16 cellular contexts compared by ENCODE assay signal in genomic region chr11:57306941-57307598, GRCh38. TPM values are rescaled to one million over a fixed set of nuclear protein-coding genes. Genes with fewer than 3 reads are reported as not detected.
DNase-seq lines count a peak whose midpoint lies in the region; ATAC-seq, FAIRE-seq and TF ChIP-seq lines count a peak whose summit lies in the region.
"Had no signal": no experiment of that assay in that cellular context is flagged by ENCODE, and none has a peak within 500 bp of the region (broad histone marks: within the 10 kb centered on the region; RNA-seq: fewer than 3 reads in every experiment).

No MANE protein-coding gene starts in this region.

- in situ Hi-C loops in HepG2 (cut with HindIII; ENCODE audit: extremely low pct_ligation_motif_present, low pct_unique_long_range_greater_than_20kb), result no loop called here

- no peak for TF ChIP-seq CTCF in HFFc6 (IDR thresholded peaks at IDR 0.05)
- no peak for TF ChIP-seq CTCF in astrocyte (IDR thresholded peaks at IDR 0.05; ENCODE audit: insufficient read depth, low read depth, low read length)
- TF ChIP-seq CTCF in HepG2 (CRISPR knock-in tag; IDR thresholded peaks at IDR 0.05), result no peak
- TF ChIP-seq CTCF in smooth muscle cell (IDR thresholded peaks at IDR 0.05; ENCODE audit: borderline replicate concordance, insufficient read depth, poor library complexity, severe bottlenecking), result no peak
- no peak for TF ChIP-seq CTCF in upper lobe of left lung (IDR thresholded peaks at IDR 0.05)

- peaks cover 6% of the 10 kb centered on the region for H3F3A ChIP-seq in smooth muscle cell (ENCODE audit: low read depth)

- H3K27me3 Mint-ChIP-seq in HFFc6 (ENCODE audit: insufficient read depth) (peaks cover 4% of the 10 kb centered on the region), astrocyte (ENCODE audit: low read depth, unreplicated experiment) (no peaks in the 10 kb centered on the region)

- H3K4me1 ChIP-seq in astrocyte (ENCODE audit: insufficient read depth, low read length) (peaks cover 50% of the 10 kb centered on the region), HepG2 (ENCODE audit: insufficient read depth, low read length) (peaks cover 80% of the 10 kb centered on the region), smooth muscle cell (ENCODE audit: low read depth) (peaks cover 13% of the 10 kb centered on the region), upper lobe of left lung (peaks cover 68 to 88% (median 83%) of the 10 kb centered on the region in 4 donors)
- H3K4me1 ChIP-seq: BE2C had no signal

- no peak for TF ChIP-seq POLR2A in HepG2 (IDR thresholded peaks at IDR 0.05; ENCODE audit: insufficient read depth in 1 of 2, low read depth in 2 of 2, low read length in 2 of 2)
- no peak for TF ChIP-seq POLR2A in upper lobe of left lung (IDR thresholded peaks at IDR 0.05)

- CTCF ChIA-PET in HepG2 (lab: Yijun Ruan, JAX; ENCODE audit: low intra/inter-chr PET ratio, low total read pairs), result no interaction called here

- H3K9me3 ChIP-seq in astrocyte (ENCODE audit: insufficient read depth, low read depth, low read length), result no peaks in the 10 kb centered on the region
- H3K9me3 ChIP-seq in HepG2 (ENCODE audit: low read length), result no peaks in the 10 kb centered on the region
- H3K9me3 ChIP-seq in smooth muscle cell (replicated peaks; ENCODE audit: low read depth), result no peaks in the 10 kb centered on the region
- no peaks in the 10 kb centered on the region for H3K9me3 ChIP-seq in upper lobe of left lung
- H3K9me3 ChIP-seq: BE2C had no signal

- H3K4me2 ChIP-seq in astrocyte (ENCODE audit: low read length), result peak overlapping the region; percentile 65
- peak overlapping the region; percentile 59 for H3K4me2 ChIP-seq in HepG2 (ENCODE audit: low read depth, low read length)
- peak overlapping the region; percentile 30 for H3K4me2 ChIP-seq in smooth muscle cell

- H3K36me3 Mint-ChIP-seq in HFFc6 (ENCODE audit: low read depth) (peaks cover 46% of the 10 kb centered on the region), astrocyte (ENCODE audit: low read depth, unreplicated experiment) (peaks cover 36% of the 10 kb centered on the region)

- no peak overlapping the region for H2AFZ ChIP-seq in astrocyte (ENCODE audit: low read depth, low read length)
- no peak overlapping the region for H2AFZ ChIP-seq in HepG2 (ENCODE audit: low read length)
- no peak overlapping the region for H2AFZ ChIP-seq in smooth muscle cell (ENCODE audit: low read depth)

- peak overlapping the region; percentile 3; the same call in 1 of the 2 replicates for H3K27ac Mint-ChIP-seq in HFFc6
- H3K27ac Mint-ChIP-seq in astrocyte (ENCODE audit: unreplicated experiment), result no peak overlapping the region

- no TSS peak for BruUV-seq in HepG2 (replicated peaks; lab: Mats Ljungman, UMichigan)

- DNase-seq in HFFc6, result no peak
- no peak for DNase-seq in astrocyte (ENCODE audit: low read depth)
- DNase-seq in HepG2 (ENCODE audit: low spot score), result no peak
- no peak for DNase-seq in smooth muscle cell (lab: John Stamatoyannopoulos, UW; ENCODE audit: unreplicated experiment)
- no peak for DNase-seq in HTR-8/SVneo (ENCODE audit: insufficient read length, low spot score)
- DNase-seq in kidney tubule cell (ENCODE audit: low spot score), result no peak
- no peak for DNase-seq in upper lobe of left lung
- no peak for DNase-seq in NCI-H1417 treated with DMSO at 0.1 percent for 48 hours (lab: John Stamatoyannopoulos, UW)
- DNase-seq: activated CD4-positive, alpha-beta T cell treated with anti-CD3 and anti-CD28 coated beads for 1 hour; activated T-cell treated with anti-CD3 and anti-CD28 coated beads for 4 hours; BE2C; NCI-H1092 treated with DMSO at 0.1 percent for 48 hours had no signal

- TF ChIP-seq RAD21 in HepG2 (CRISPR knock-in tag; IDR thresholded peaks at IDR 0.05), result no peak

- FAIRE-seq in astrocyte (lab: Jason Lieb, UNC), result no peak
- no peak for FAIRE-seq in HepG2 (lab: Jason Lieb, UNC)
- FAIRE-seq in HTR-8/SVneo (lab: Jason Lieb, UNC), result no peak

- H3K4me3 ChIP-seq in astrocyte (ENCODE audit: insufficient read depth, low read depth, low read length) (no peak overlapping the region), HepG2 (replicated peaks in 1 of 3; ENCODE audit: insufficient read depth in 1 of 3, low read depth in 2 of 3, low read length in 3 of 3) (peak overlapping the region in 1 of 3 experiments; percentile 26; a peak in 1 of 6 replicates), smooth muscle cell (no peak overlapping the region), upper lobe of left lung (peak overlapping the region in 1 of 4 donors; percentile 19)
- H3K4me3 ChIP-seq: lung had no signal

- peak overlapping the region; percentile 12 for H3K9ac ChIP-seq in astrocyte (ENCODE audit: low read length)
- H3K9ac ChIP-seq in HepG2 (ENCODE audit: insufficient read depth, low read depth, low read length), result no peak overlapping the region
- no peak overlapping the region for H3K9ac ChIP-seq in smooth muscle cell (ENCODE audit: low read depth)

- H3K79me2 ChIP-seq in astrocyte (ENCODE audit: insufficient read depth, low read length), result peaks cover 84% of the 10 kb centered on the region
- H3K79me2 ChIP-seq in HepG2 (ENCODE audit: insufficient read depth, low read length), result peaks cover 6% of the 10 kb centered on the region
- peaks cover 58% of the 10 kb centered on the region for H3K79me2 ChIP-seq in smooth muscle cell (ENCODE audit: low read depth)

- H3K4me3 Mint-ChIP-seq in HFFc6 (peak overlapping the region; percentile 35), astrocyte (ENCODE audit: unreplicated experiment) (no peak overlapping the region)

- no peak for TF ChIP-seq EP300 in HepG2 (IDR thresholded peaks at IDR 0.05; ENCODE audit: low read depth in 2 of 2, low read length in 2 of 2)
- no peak for TF ChIP-seq EP300 in HepG2 (CRISPR knock-in tag; IDR thresholded peaks at IDR 0.05; ENCODE audit: borderline replicate concordance)
- TF ChIP-seq EP300 in upper lobe of left lung (IDR thresholded peaks at IDR 0.05), result no peak

- H4K20me1 ChIP-seq in astrocyte (ENCODE audit: insufficient read depth, low read length) (peaks cover 85% of the 10 kb centered on the region), HepG2 (ENCODE audit: insufficient read depth, low read length) (no peaks in the 10 kb centered on the region), smooth muscle cell (ENCODE audit: low read depth) (peaks cover 92% of the 10 kb centered on the region)

- no peaks in the 10 kb centered on the region for H3K9me3 Mint-ChIP-seq in HFFc6
- no peaks in the 10 kb centered on the region for H3K9me3 Mint-ChIP-seq in astrocyte (ENCODE audit: unreplicated experiment)
- H3K9me3 Mint-ChIP-seq: activated naive CD4-positive, alpha-beta T cell treated with anti-CD3 and anti-CD28 coated beads, Interleukin-2, amount 50 U/mL, for 72 hours had no signal

- POLR2A ChIA-PET in HepG2 (lab: Yijun Ruan, JAX), result interaction anchor here (2.8 kb wide), 1 partner anchor 15 kb away, joined by 11 read pairs; no protein-coding TSS in a partner anchor

- H3K4me1 Mint-ChIP-seq in HFFc6 (ENCODE audit: low read depth), result peaks cover 78% of the 10 kb centered on the region
- H3K4me1 Mint-ChIP-seq in astrocyte (ENCODE audit: low read depth, unreplicated experiment), result peaks cover 56% of the 10 kb centered on the region

- intact Hi-C loops in HepG2 (cut with micrococcal nuclease; ENCODE audit: unreplicated experiment), result no loop called here

- H3K27me3 ChIP-seq in astrocyte (ENCODE audit: insufficient read depth, low read length) (no peaks in the 10 kb centered on the region), HepG2 (ENCODE audit: control insufficient read depth in 1 of 2, insufficient read depth in 2 of 2, low read length in 2 of 2) (no peaks in the 10 kb centered on the region), smooth muscle cell (ENCODE audit: low read depth) (no peaks in the 10 kb centered on the region), upper lobe of left lung (no peaks in the 10 kb centered on the region)
- H3K27me3 ChIP-seq: BE2C had no signal

- WGBS in HepG2 (ENCODE audit: low lambda C conversion rate), result 62% methylated on average over 9 of the region's 9 CpGs
- WGBS in smooth muscle cell (ENCODE audit: low lambda C conversion rate), result 81% methylated on average over 9 of the region's 9 CpGs
- 54 to 61% methylated on average over 9 of the region's 9 CpGs for WGBS in upper lobe of left lung, 2 donors

- H3K27ac ChIP-seq in astrocyte (ENCODE audit: low read depth, low read length), result no peak overlapping the region
- no peak overlapping the region for H3K27ac ChIP-seq in HepG2 (ENCODE audit: extremely low read length, insufficient read depth, low read length)
- no peak overlapping the region for H3K27ac ChIP-seq in smooth muscle cell (ENCODE audit: low read depth)
- H3K27ac ChIP-seq in upper lobe of left lung, result peak overlapping the region in 2 of 4 donors; percentile 14 to 42

- no peak for ATAC-seq in HepG2
- ATAC-seq in upper lobe of left lung (ENCODE audit: low FRiP score in 2 of 2), result no peak
- ATAC-seq: activated naive CD4-positive, alpha-beta T cell treated with anti-CD3 and anti-CD28 coated beads, Interleukin-2, amount 50 U/mL, for 72 hours had no signal

- peaks cover 22% of the 10 kb centered on the region for H3K36me3 ChIP-seq in astrocyte (ENCODE audit: insufficient read depth, low read length)
- peaks cover 7 to 18% of the 10 kb centered on the region in 2 experiments; a peak in 4 of 5 replicates for H3K36me3 ChIP-seq in HepG2 (replicated peaks in 1 of 2; ENCODE audit: control insufficient read depth in 1 of 2, insufficient read depth in 2 of 2, low read length in 2 of 2)
- no peaks in the 10 kb centered on the region for H3K36me3 ChIP-seq in smooth muscle cell (ENCODE audit: low read depth)
- peaks cover 2 to 61% (median 27%) of the 10 kb centered on the region in 4 donors for H3K36me3 ChIP-seq in upper lobe of left lung

RNA-seq across cellular contexts. Expression of gene TNKS1BP1, which starts 17.7 kb away (rescaled TPM):
- 100 to 1,000 TPM; 118 to 134 (median 123) TPM for total RNA-seq in HFFc6 (2021; fragmentation: NEBNext Ultra II Directional; extraction: Animal tissue kit (Norgen Biotek cat#: 25700))
- 149 and 161 TPM in 2 replicates for total RNA-seq in astrocyte
- total RNA-seq in HepG2 (2016; rRNA removed; fragmentation: Illumina TruSeq; extraction: Trizol), result 12.2 and 13.7 TPM in 2 replicates
- total RNA-seq in HepG2 (2016; cell fraction: cytosol; rRNA removed; fragmentation: Illumina TruSeq; extraction: Trizol; ENCODE audit: low read depth), result 1.2 and 1.4 TPM in 2 replicates
- total RNA-seq in HepG2 (2016; cell fraction: insoluble cytoplasmic fraction; rRNA removed; fragmentation: Illumina TruSeq; extraction: Trizol), result 9.9 and 16.7 TPM in 2 replicates
- total RNA-seq in HepG2 (2016; cell fraction: membrane; rRNA removed; fragmentation: Illumina TruSeq; extraction: Trizol), result 1.9 and 3.6 TPM in 2 replicates
- 19.5 and 21.4 TPM in 2 replicates for total RNA-seq in HepG2 (2016; cell fraction: nucleus; rRNA removed; fragmentation: Illumina TruSeq; extraction: Trizol)
- polyA plus RNA-seq in HepG2 (2011; rRNA removed), result 15.0 and 15.5 TPM in 2 replicates
- polyA plus RNA-seq in HepG2 (2011; cell fraction: cytosol; rRNA removed), result 6.7 and 7.0 TPM in 2 replicates
- 64.2 and 69.6 TPM in 2 replicates for polyA plus RNA-seq in HepG2 (2011; cell fraction: nucleus; rRNA removed)
- polyA plus RNA-seq in HepG2 (2012), result 17.3 and 21.8 TPM in 2 replicates
- polyA plus RNA-seq in HepG2 (2016; cell fraction: cytosol; fragmentation: Illumina TruSeq; extraction: Trizol; ENCODE audit: low read depth), result 0.26 and 1.5 TPM in 2 replicates
- 13.8 and 16.2 TPM in 2 replicates for polyA plus RNA-seq in HepG2 (2016; cell fraction: insoluble cytoplasmic fraction; fragmentation: Illumina TruSeq; extraction: Trizol; ENCODE audit: low read depth)
- 2.1 and 3.5 TPM in 2 replicates for polyA plus RNA-seq in HepG2 (2016; cell fraction: membrane; fragmentation: Illumina TruSeq; extraction: Trizol; ENCODE audit: low read depth)
- 46.6 and 51.1 TPM in 2 replicates for polyA plus RNA-seq in HepG2 (2016; cell fraction: nucleus; fragmentation: Illumina TruSeq; extraction: Trizol; ENCODE audit: insufficient read depth, low read depth)
- 33.6 and 51.4 TPM in 2 replicates for polyA minus RNA-seq in HepG2 (2011; rRNA and poly(A)+ RNA removed; ENCODE audit: low replicate concordance)
- 7.7 and 9.8 TPM in 2 replicates for polyA minus RNA-seq in HepG2 (2011; cell fraction: cytosol; rRNA and poly(A)+ RNA removed)
- 22.8 and 23.6 TPM in 2 replicates for polyA minus RNA-seq in HepG2 (2011; cell fraction: nucleus; rRNA and poly(A)+ RNA removed)
- total RNA-seq in smooth muscle cell, result 39.0 and 46.3 TPM in 2 replicates
- 86.3 and 118 TPM in 2 replicates for polyA plus RNA-seq in smooth muscle cell
- 100 to 1,000 TPM; 120 to 322 (median 184) TPM for total RNA-seq in upper lobe of left lung

RNA-seq across cellular contexts. Expression of gene SSRP1, which starts 28.6 kb away (rescaled TPM):
- 100 to 1,000 TPM in 5 of 6 experiments, 10 to 100 TPM in 1; 84.0 to 141 (median 133) TPM for total RNA-seq in HFFc6 (2021; fragmentation: NEBNext Ultra II Directional; extraction: Animal tissue kit (Norgen Biotek cat#: 25700))
- total RNA-seq in astrocyte (76.9 and 79.5 TPM in 2 replicates), HepG2 (2016; rRNA removed; fragmentation: Illumina TruSeq; extraction: Trizol) (129 and 175 TPM in 2 replicates), smooth muscle cell (57.6 and 64.9 TPM in 2 replicates), upper lobe of left lung (10 to 100 TPM; 48.2 to 89.6 (median 65.5) TPM)
- total RNA-seq in HepG2 (2016; cell fraction: cytosol; rRNA removed; fragmentation: Illumina TruSeq; extraction: Trizol; ENCODE audit: low read depth), result 39.5 and 48.1 TPM in 2 replicates
- 132 and 160 TPM in 2 replicates for total RNA-seq in HepG2 (2016; cell fraction: insoluble cytoplasmic fraction; rRNA removed; fragmentation: Illumina TruSeq; extraction: Trizol)
- total RNA-seq in HepG2 (2016; cell fraction: membrane; rRNA removed; fragmentation: Illumina TruSeq; extraction: Trizol), result 80.0 and 85.8 TPM in 2 replicates
- 62.2 and 67.3 TPM in 2 replicates for total RNA-seq in HepG2 (2016; cell fraction: nucleus; rRNA removed; fragmentation: Illumina TruSeq; extraction: Trizol)
- polyA plus RNA-seq in HepG2 (2011; rRNA removed) (86.4 and 93.6 TPM in 2 replicates), smooth muscle cell (46.0 and 53.2 TPM in 2 replicates)
- 92.2 and 107 TPM in 2 replicates for polyA plus RNA-seq in HepG2 (2011; cell fraction: cytosol; rRNA removed)
- 43.4 and 45.7 TPM in 2 replicates for polyA plus RNA-seq in HepG2 (2011; cell fraction: nucleus; rRNA removed)
- 66.6 and 80.8 TPM in 2 replicates for polyA plus RNA-seq in HepG2 (2012)
- 42.7 and 45.8 TPM in 2 replicates for polyA plus RNA-seq in HepG2 (2016; cell fraction: cytosol; fragmentation: Illumina TruSeq; extraction: Trizol; ENCODE audit: low read depth)
- polyA plus RNA-seq in HepG2 (2016; cell fraction: insoluble cytoplasmic fraction; fragmentation: Illumina TruSeq; extraction: Trizol; ENCODE audit: low read depth), result 210 and 213 TPM in 2 replicates
- polyA plus RNA-seq in HepG2 (2016; cell fraction: membrane; fragmentation: Illumina TruSeq; extraction: Trizol; ENCODE audit: low read depth), result 68.1 and 80.7 TPM in 2 replicates
- polyA plus RNA-seq in HepG2 (2016; cell fraction: nucleus; fragmentation: Illumina TruSeq; extraction: Trizol; ENCODE audit: insufficient read depth, low read depth), result 109 and 126 TPM in 2 replicates
- 177 and 420 TPM in 2 replicates for polyA minus RNA-seq in HepG2 (2011; rRNA and poly(A)+ RNA removed; ENCODE audit: low replicate concordance)
- 65.8 and 69.2 TPM in 2 replicates for polyA minus RNA-seq in HepG2 (2011; cell fraction: cytosol; rRNA and poly(A)+ RNA removed)
- polyA minus RNA-seq in HepG2 (2011; cell fraction: nucleus; rRNA and poly(A)+ RNA removed), result 20.9 and 25.1 TPM in 2 replicates

RNA-seq across cellular contexts. Expression of gene P2RX3, which starts 31.1 kb away (rescaled TPM):
- not detected for total RNA-seq in HFFc6 (2021; fragmentation: NEBNext Ultra II Directional; extraction: Animal tissue kit (Norgen Biotek cat#: 25700))
- not detected in 2 replicates for total RNA-seq in astrocyte
- not detected in 2 replicates for total RNA-seq in HepG2 (2016; rRNA removed; fragmentation: Illumina TruSeq; extraction: Trizol)
- not detected in 2 replicates for total RNA-seq in HepG2 (2016; cell fraction: cytosol; rRNA removed; fragmentation: Illumina TruSeq; extraction: Trizol; ENCODE audit: low read depth)
- not detected in 2 replicates for total RNA-seq in HepG2 (2016; cell fraction: insoluble cytoplasmic fraction; rRNA removed; fragmentation: Illumina TruSeq; extraction: Trizol)
- total RNA-seq in HepG2 (2016; cell fraction: membrane; rRNA removed; fragmentation: Illumina TruSeq; extraction: Trizol), result not detected in 2 replicates
- not detected in 2 replicates for total RNA-seq in HepG2 (2016; cell fraction: nucleus; rRNA removed; fragmentation: Illumina TruSeq; extraction: Trizol)
- 0.08 and 0.20 TPM in 2 replicates for polyA plus RNA-seq in HepG2 (2011; rRNA removed)
- polyA plus RNA-seq in HepG2 (2011; cell fraction: cytosol; rRNA removed), result 0.05 and 0.13 TPM in 2 replicates
- polyA plus RNA-seq in HepG2 (2011; cell fraction: nucleus; rRNA removed), result 0.31 and 0.35 TPM in 2 replicates
- polyA plus RNA-seq in HepG2 (2012), result 0.13 TPM in 1 of 2 replicates, not detected in the other
- not detected in 2 replicates for polyA plus RNA-seq in HepG2 (2016; cell fraction: cytosol; fragmentation: Illumina TruSeq; extraction: Trizol; ENCODE audit: low read depth)
- not detected in 2 replicates for polyA plus RNA-seq in HepG2 (2016; cell fraction: insoluble cytoplasmic fraction; fragmentation: Illumina TruSeq; extraction: Trizol; ENCODE audit: low read depth)
- not detected in 2 replicates for polyA plus RNA-seq in HepG2 (2016; cell fraction: membrane; fragmentation: Illumina TruSeq; extraction: Trizol; ENCODE audit: low read depth)
- polyA plus RNA-seq in HepG2 (2016; cell fraction: nucleus; fragmentation: Illumina TruSeq; extraction: Trizol; ENCODE audit: insufficient read depth, low read depth), result not detected in 2 replicates
- polyA minus RNA-seq in HepG2 (2011; rRNA and poly(A)+ RNA removed; ENCODE audit: low replicate concordance), result 0.21 TPM in 1 of 2 replicates, not detected in the other
- polyA minus RNA-seq in HepG2 (2011; cell fraction: cytosol; rRNA and poly(A)+ RNA removed), result not detected in 2 replicates
- 0.26 TPM in 1 of 2 replicates, not detected in the other for polyA minus RNA-seq in HepG2 (2011; cell fraction: nucleus; rRNA and poly(A)+ RNA removed)
- total RNA-seq in smooth muscle cell, result not detected in 2 replicates
- polyA plus RNA-seq in smooth muscle cell, result 0.19 TPM in 1 of 2 replicates, not detected in the other
- total RNA-seq in upper lobe of left lung, result not detected
- total RNA-seq: activated naive CD4-positive, alpha-beta T cell treated with anti-CD3 and anti-CD28 coated beads, Interleukin-2, amount 50 U/mL, for 72 hours; epithelial cell of proximal tubule; temporal lobe had no signal
- polyA plus RNA-seq: lung had no signal
